In the genomic region with DNA sequence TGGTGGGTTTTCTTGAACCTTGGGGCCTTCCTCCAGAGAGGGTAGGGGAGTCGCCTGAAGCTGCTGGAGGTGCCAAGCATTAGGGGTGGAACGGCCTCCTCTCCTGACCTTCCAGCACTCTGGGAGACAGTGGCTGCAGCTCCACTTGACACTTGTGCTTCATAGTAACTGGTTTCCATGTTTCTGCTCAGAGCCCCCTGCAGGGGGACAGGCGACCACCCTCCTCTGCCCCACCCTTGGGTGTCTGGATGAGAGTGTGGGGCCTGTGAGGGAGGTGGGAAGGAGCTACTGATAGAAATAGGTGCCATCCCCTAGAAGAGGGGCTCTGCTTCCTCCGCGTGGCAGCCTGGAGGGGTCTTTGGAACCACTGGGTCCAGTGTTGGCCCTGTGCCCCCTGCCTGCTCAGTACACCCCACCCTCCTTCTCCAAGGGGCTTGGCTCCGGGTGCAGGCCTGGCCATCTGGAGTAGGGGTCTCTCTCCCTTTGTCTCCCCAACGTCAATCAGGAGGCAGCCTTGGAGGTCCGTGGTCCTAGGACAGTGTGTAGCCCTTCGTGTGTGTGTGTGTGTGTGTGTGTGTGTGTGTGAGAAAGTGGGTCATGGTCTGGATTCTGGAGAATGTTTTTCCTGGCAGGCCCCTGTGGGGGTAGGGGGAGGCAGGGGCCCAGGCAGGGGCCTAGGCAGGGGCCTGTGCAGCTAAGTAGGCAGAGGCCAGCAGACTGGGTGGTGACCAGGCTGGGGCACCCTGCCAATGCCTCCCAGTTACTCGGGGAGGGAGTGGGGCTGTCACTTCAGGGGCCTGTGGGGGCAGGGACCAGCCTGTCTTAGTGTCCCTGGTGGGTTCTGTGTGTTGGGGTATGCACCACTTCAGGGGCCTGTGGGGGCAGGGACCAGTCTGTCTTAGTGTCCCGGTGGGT, we compare ENCODE assay signal across 10 cellular contexts. TPM values are rescaled to one million over a fixed set of nuclear protein-coding genes. Genes with fewer than 3 reads are reported as not detected.
DNase-seq lines count a peak whose midpoint lies in the region; ATAC-seq, FAIRE-seq and TF ChIP-seq lines count a peak whose summit lies in the region.
"Had no signal": no experiment of that assay in that cellular context is flagged by ENCODE, and none has a peak within 500 bp of the region (broad histone marks: within the 10 kb centered on the region; RNA-seq: fewer than 3 reads in every experiment).

No MANE protein-coding gene starts in this region.

- H3K4me1 ChIP-seq in A549 = peaks cover 81% of the 10 kb centered on the region

- TF ChIP-seq CTCF in A549 (IDR thresholded peaks at IDR 0.05) (no peak), HL-60 (IDR thresholded peaks at IDR 0.05; ENCODE audit: insufficient read depth, low read length) (no peak), natural killer cell (IDR thresholded peaks at IDR 0.05) (no peak)

- POLR2A ChIA-PET in A549 (lab: Yijun Ruan, JAX) = interaction anchor here (1.1 kb wide), 1 partner anchor 21 kb away, joined by 3 read pairs; a partner anchor contains a TSS

- DNase-seq in A549 (ENCODE audit: low read depth in 1 of 2, low spot score in 1 of 2) = no peak
- DNase-seq in HL-60 (ENCODE audit: low read depth in 1 of 2, low spot score in 1 of 2) = no peak
- DNase-seq in caudate nucleus (lab: John Stamatoyannopoulos, UW) = peak in 3 of 61 donors; percentile 22 to 41 (median 28)
- no peak for DNase-seq in natural killer cell
- DNase-seq in stimulated activated CD4-positive, alpha-beta T cell treated with anti-CD3 and anti-CD28 coated beads, Interleukin-2, amount 100 ng/mL, for 48 hours = no peak
- DNase-seq in NCI-H2196 treated with DMSO at 0.1 percent for 48 hours (lab: John Stamatoyannopoulos, UW; ENCODE audit: unreplicated experiment) = no peak
- no peak for DNase-seq in left colon
- DNase-seq: MM.1S had no signal

- FAIRE-seq in A549 (lab: Jason Lieb, UNC) = no peak
- FAIRE-seq: G401.6 had no signal

- no peak for TF ChIP-seq POLR2A in A549 (IDR thresholded peaks at IDR 0.05; ENCODE audit: low read length)

- no peaks in the 10 kb centered on the region for H3K36me3 Mint-ChIP-seq in natural killer cell

- peaks cover 73 to 88% of the 10 kb centered on the region in 2 donors for H3K4me1 Mint-ChIP-seq in natural killer cell

- no peak for TF ChIP-seq EP300 in A549 (IDR thresholded peaks at IDR 0.05)

- peak overlapping the region; percentile 78 for H3K4me2 ChIP-seq in A549

- H3K27me3 ChIP-seq in HL-60 (ENCODE audit: insufficient read depth, poor library complexity, severe bottlenecking) = no peaks in the 10 kb centered on the region

- H3K4me3 ChIP-seq in A549 = peak overlapping the region; percentile 94; the same call in 2 of the 3 replicates
- H3K4me3 ChIP-seq in HL-60 (replicated peaks; ENCODE audit: insufficient read depth, low read length) = no peak overlapping the region

- H3K9me3 Mint-ChIP-seq in natural killer cell = no peaks in the 10 kb centered on the region

- H3K27ac Mint-ChIP-seq in natural killer cell = peak overlapping the region; percentile 96 to 98

- H3K27me3 Mint-ChIP-seq in natural killer cell (ENCODE audit: low read depth in 2 of 2) = no peaks in the 10 kb centered on the region

- intact Hi-C loops in natural killer cell (cut with micrococcal nuclease) = loop anchor here (5.0 kb wide), 2 partner anchors 172 to 278 kb away; a partner anchor contains a TSS
- intact Hi-C loops in left colon (cut with DNase I, micrococcal nuclease) = no loop called here

- TF ChIP-seq RAD21 in A549 (conservative IDR thresholded peaks at IDR 0.05 in 1 of 2, IDR thresholded peaks at IDR 0.05 in 1 of 2) = no peak

- WGBS in A549 (ENCODE audit: missing lambda C conversion rate) = 55% methylated on average over 11 of the region's 11 CpGs

- H3K9me3 ChIP-seq in A549 = no peaks in the 10 kb centered on the region

- H3K27ac ChIP-seq in A549 (peak overlapping the region; percentile 98), HL-60 (replicated peaks) (0 out of 2 replicates have a peak overlapping the region, but pooled peaks have one; percentile 8), caudate nucleus (ENCODE audit: low read depth, low read length) (peak overlapping the region; percentile 61)

- H3K4me3 Mint-ChIP-seq in natural killer cell = peak overlapping the region; percentile 100

- ATAC-seq in A549 (no peak), natural killer cell (no peak), HG03025 (IDR thresholded peaks at IDR 0.05; ENCODE audit: low FRiP score, unreplicated experiment) (no peak), left colon (no peak)

- CTCF ChIA-PET in A549 (lab: Yijun Ruan, JAX) = interaction anchor here (1.0 to 6.4 kb wide), 5 partner anchors 10 to 46 kb away, joined by 3 to 90 read pairs (median 19); no protein-coding TSS in a partner anchor

TF ChIP-seq in A549, 52 proteins besides CTCF, POLR2A, EP300 and RAD21:
- TF ChIP-seq ESRRA (IDR thresholded peaks at IDR 0.05; ENCODE audit: borderline replicate concordance, low read length) (no peak), JUN (IDR thresholded peaks at IDR 0.05) (peak in 1 of 2 experiments; percentile 1; a peak in 1 of 5 replicates), CEBPB (IDR thresholded peaks at IDR 0.05) (no peak)
- TF ChIP-seq, protein P1, sequence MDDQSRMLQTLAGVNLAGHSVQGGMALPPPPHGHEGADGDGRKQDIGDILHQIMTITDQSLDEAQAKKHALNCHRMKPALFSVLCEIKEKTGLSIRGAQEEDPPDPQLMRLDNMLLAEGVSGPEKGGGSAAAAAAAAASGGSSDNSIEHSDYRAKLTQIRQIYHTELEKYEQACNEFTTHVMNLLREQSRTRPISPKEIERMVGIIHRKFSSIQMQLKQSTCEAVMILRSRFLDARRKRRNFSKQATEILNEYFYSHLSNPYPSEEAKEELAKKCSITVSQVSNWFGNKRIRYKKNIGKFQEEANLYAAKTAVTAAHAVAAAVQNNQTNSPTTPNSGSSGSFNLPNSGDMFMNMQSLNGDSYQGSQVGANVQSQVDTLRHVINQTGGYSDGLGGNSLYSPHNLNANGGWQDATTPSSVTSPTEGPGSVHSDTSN (IDR thresholded peaks at IDR 0.05) = no peak
TF ChIP-seq in A549: peak in this region for 1.

RNA-seq across cellular contexts. Expression of a gene that starts 4.9 kb away (rescaled TPM):
- 145 and 152 TPM in 2 replicates for polyA plus RNA-seq in A549 (2011; rRNA removed)
- 201 and 252 TPM in 2 replicates for polyA plus RNA-seq in A549 (2012; cell fraction: cytosol; rRNA removed)
- 247 and 316 TPM in 2 replicates for polyA plus RNA-seq in A549 (2012; cell fraction: nucleus; rRNA removed)
- polyA plus RNA-seq in A549 (2017; fragmentation: RNase III; extraction: RNeasy Plus Mini Kit Qiagen cat#74134 plus additional on column Dnase treatment) = 281 to 312 TPM (median 287 TPM) in 3 replicates
- 197 TPM in 2 replicates for polyA minus RNA-seq in A549 (2011; rRNA and poly(A)+ RNA removed)
- 100 to 1,000 TPM; 293 to 363 (median 340) TPM for total RNA-seq in natural killer cell
- 100 to 1,000 TPM; 245 to 318 TPM for total RNA-seq in left colon

RNA-seq across cellular contexts. Expression of a gene that starts 21.2 kb away (rescaled TPM):
- polyA plus RNA-seq in A549 (2011; rRNA removed) (2,297 and 2,715 TPM in 2 replicates), A549 (2017; fragmentation: RNase III; extraction: RNeasy Plus Mini Kit Qiagen cat#74134 plus additional on column Dnase treatment) (2,814 to 3,171 TPM (median 2,969 TPM) in 3 replicates)
- polyA plus RNA-seq in A549 (2012; cell fraction: cytosol; rRNA removed) = 1,824 and 2,393 TPM in 2 replicates
- polyA plus RNA-seq in A549 (2012; cell fraction: nucleus; rRNA removed) = 368 and 737 TPM in 2 replicates
- polyA minus RNA-seq in A549 (2011; rRNA and poly(A)+ RNA removed) = 307 and 414 TPM in 2 replicates
- total RNA-seq in natural killer cell (100 to 1,000 TPM; 752 to 934 (median 923) TPM), left colon (100 to 1,000 TPM; 836 to 861 TPM)

RNA-seq across cellular contexts. Expression of a gene that starts 49.6 kb away (rescaled TPM):
- polyA plus RNA-seq in A549 (2011; rRNA removed) = 34.1 and 34.5 TPM in 2 replicates
- 16.9 and 17.1 TPM in 2 replicates for polyA plus RNA-seq in A549 (2012; cell fraction: cytosol; rRNA removed)
- polyA plus RNA-seq in A549 (2012; cell fraction: nucleus; rRNA removed) = 30.5 and 51.7 TPM in 2 replicates
- polyA plus RNA-seq in A549 (2017; fragmentation: RNase III; extraction: RNeasy Plus Mini Kit Qiagen cat#74134 plus additional on column Dnase treatment) = 22.5 to 24.2 TPM (median 23.1 TPM) in 3 replicates
- 14.2 and 19.6 TPM in 2 replicates for polyA minus RNA-seq in A549 (2011; rRNA and poly(A)+ RNA removed)
- total RNA-seq in natural killer cell = 10 to 100 TPM; 63.8 to 79.4 (median 74.4) TPM
- total RNA-seq in left colon = 10 to 100 TPM; 19.0 to 21.0 TPM

Comparison
In these comparisons a context has a peak if more than half of its experiments do, and no peak if none do; other contexts are left out.
1. H3K27ac ChIP-seq: peak in every context shown above with its lines; median percentile 98 in A549; 61 in caudate nucleus; 8 in HL-60.